ENCODE assay signal across 7 cellular contexts in genomic region chr14:64504897-64505771, GRCh38. TPM values are rescaled to one million over a fixed set of nuclear protein-coding genes. Genes with fewer than 3 reads are reported as not detected.
DNase-seq lines count a peak whose midpoint lies in the region; ATAC-seq and TF ChIP-seq lines count a peak whose summit lies in the region.

No MANE protein-coding gene starts in this region.

- no peaks in the 10 kb centered on the region for H3K27me3 ChIP-seq in kidney epithelial cell (ENCODE audit: control insufficient read depth, insufficient read depth, low read length)

- peak; percentile 86 for DNase-seq in NCI-H460 (ENCODE audit: extremely low read depth, low read depth)
- peak; percentile 73 to 77 for DNase-seq in activated CD4-positive, alpha-beta T cell treated with anti-CD3 and anti-CD28 coated beads for 24 hours (ENCODE audit: low read depth in 2 of 2)
- DNase-seq in cerebellum (ENCODE audit: low spot score), result peak; percentile 77
- DNase-seq in kidney epithelial cell (ENCODE audit: low read depth), result no peak
- peak; percentile 79 to 83 (median 81) for DNase-seq in stimulated activated CD4-positive, alpha-beta T cell treated with anti-CD3 and anti-CD28 coated beads, Interleukin-12 subunit alpha, Interleukin-12 subunit beta, amount 100 ng/mL, for 48 hours (ENCODE audit: low read depth in 2 of 3, low spot score in 1 of 3)

- peak; percentile 13 for ATAC-seq in GM18517 (IDR thresholded peaks at IDR 0.05; ENCODE audit: unreplicated experiment)
- peak; percentile 27 for ATAC-seq in HG03135 (IDR thresholded peaks at IDR 0.05; ENCODE audit: unreplicated experiment)

- TF ChIP-seq CTCF in kidney epithelial cell (IDR thresholded peaks at IDR 0.05; ENCODE audit: insufficient read depth, low read length, poor library complexity, severe bottlenecking), result no peak

- H3K36me3 ChIP-seq in kidney epithelial cell (ENCODE audit: control insufficient read depth, insufficient read depth, low read length), result no peaks in the 10 kb centered on the region

- H3K4me3 ChIP-seq in kidney epithelial cell (ENCODE audit: low read depth, low read length), result peak overlapping the region; percentile 63

RNA-seq across cellular contexts. Expression of gene ZBTB1, which starts 0.6 kb away (rescaled TPM):
- total RNA-seq in NCI-H460 (2014; rRNA removed; shearing (Covaris generic)), result 30.5 and 32.9 TPM in 2 replicates
- 18.5 and 25.7 TPM in 2 replicates for polyA plus RNA-seq in NCI-H460 (2014; cell fraction: nucleus; rRNA removed)
- 44.0 TPM for total RNA-seq in cerebellum
- 44.1 and 46.3 TPM in 2 replicates for total RNA-seq in kidney epithelial cell

RNA-seq across cellular contexts. Expression of gene ZBTB25, which starts 1.5 kb away (rescaled TPM):
- 12.5 and 13.8 TPM in 2 replicates for total RNA-seq in NCI-H460 (2014; rRNA removed; shearing (Covaris generic))
- 11.3 and 15.6 TPM in 2 replicates for polyA plus RNA-seq in NCI-H460 (2014; cell fraction: nucleus; rRNA removed)
- 18.1 TPM for total RNA-seq in cerebellum
- total RNA-seq in kidney epithelial cell, result 7.4 and 10.1 TPM in 2 replicates

RNA-seq across cellular contexts. Expression of gene HSPA2, which starts 35.4 kb away (rescaled TPM):
- total RNA-seq in NCI-H460 (2014; rRNA removed; shearing (Covaris generic)), result 3.8 and 4.5 TPM in 2 replicates
- 7.4 and 7.7 TPM in 2 replicates for polyA plus RNA-seq in NCI-H460 (2014; cell fraction: nucleus; rRNA removed)
- total RNA-seq in cerebellum (6.5 TPM), kidney epithelial cell (12.0 and 14.2 TPM in 2 replicates)

RNA-seq across cellular contexts. Expression of gene AKAP5, which starts 39.8 kb away (rescaled TPM):
- 0.12 and 0.22 TPM in 2 replicates for total RNA-seq in NCI-H460 (2014; rRNA removed; shearing (Covaris generic))
- polyA plus RNA-seq in NCI-H460 (2014; cell fraction: nucleus; rRNA removed), result 0.11 and 0.46 TPM in 2 replicates
- total RNA-seq in cerebellum, result 4.8 TPM
- total RNA-seq in kidney epithelial cell, result 1.2 and 1.5 TPM in 2 replicates

RNA-seq across cellular contexts. Expression of gene PPP1R36, which starts 44.6 kb away (rescaled TPM):
- total RNA-seq in NCI-H460 (2014; rRNA removed; shearing (Covaris generic)), result 0.22 and 0.61 TPM in 2 replicates
- polyA plus RNA-seq in NCI-H460 (2014; cell fraction: nucleus; rRNA removed), result 0.89 TPM in 1 of 2 replicates, not detected in the other
- total RNA-seq in cerebellum (0.54 TPM), kidney epithelial cell (0.75 and 1.2 TPM in 2 replicates)
